Comparison of ENCODE assay signal across 1 cellular context in the genomic region with DNA sequence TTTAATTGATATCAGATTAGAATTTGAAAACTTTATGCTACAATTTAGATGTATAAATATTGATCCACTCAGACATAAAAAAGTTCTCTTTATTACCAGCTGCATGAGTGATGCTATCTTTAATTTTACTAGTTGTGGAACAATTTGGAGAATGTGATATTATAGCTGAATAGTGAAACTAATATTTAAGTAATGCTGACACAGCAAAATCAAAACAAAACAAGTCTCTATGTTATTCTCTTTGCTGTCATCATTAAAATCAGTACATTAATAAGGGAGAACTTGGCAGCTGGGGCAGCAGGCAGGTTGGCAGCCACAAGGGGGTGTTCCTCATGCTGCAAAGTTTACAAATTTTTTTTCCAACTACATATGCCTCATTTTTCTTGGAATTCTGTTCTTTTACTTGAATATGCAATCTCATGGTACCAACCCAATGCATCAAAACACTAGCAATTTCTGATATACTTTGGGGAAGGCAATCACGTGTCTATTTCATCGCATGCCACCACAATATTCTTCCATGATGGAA.
A peak's percentile ranks its signal among the peaks of the same experiment; 100 is the strongest.
TF ChIP-seq lines count a peak whose summit lies in the region.

No MANE protein-coding gene starts in this region.

TF ChIP-seq in HepG2, 621 proteins besides CTCF, POLR2A, EP300 and RAD21:
- TF ChIP-seq MAFK (conservative IDR thresholded peaks at IDR 0.05 in 1 of 2, IDR thresholded peaks at IDR 0.05 in 1 of 2; ENCODE audit: low read length in 2 of 2) (peak; percentile 98 to 100), STAG1 (CRISPR knock-in tag; IDR thresholded peaks at IDR 0.05) (peak; percentile 7; the same call in 1 of the 2 replicates), MAFF (IDR thresholded peaks at IDR 0.05; ENCODE audit: low read depth, low read length) (peak; percentile 99)
- TF ChIP-seq, protein P1, sequence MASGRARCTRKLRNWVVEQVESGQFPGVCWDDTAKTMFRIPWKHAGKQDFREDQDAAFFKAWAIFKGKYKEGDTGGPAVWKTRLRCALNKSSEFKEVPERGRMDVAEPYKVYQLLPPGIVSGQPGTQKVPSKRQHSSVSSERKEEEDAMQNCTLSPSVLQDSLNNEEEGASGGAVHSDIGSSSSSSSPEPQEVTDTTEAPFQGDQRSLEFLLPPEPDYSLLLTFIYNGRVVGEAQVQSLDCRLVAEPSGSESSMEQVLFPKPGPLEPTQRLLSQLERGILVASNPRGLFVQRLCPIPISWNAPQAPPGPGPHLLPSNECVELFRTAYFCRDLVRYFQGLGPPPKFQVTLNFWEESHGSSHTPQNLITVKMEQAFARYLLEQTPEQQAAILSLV (CRISPR knock-in tag; IDR thresholded peaks at IDR 0.05; ENCODE audit: borderline replicate concordance): no peak
TF ChIP-seq in HepG2: peak in this region for 3.
